ENCODE assay signal across 1 cellular context in the genomic region with DNA sequence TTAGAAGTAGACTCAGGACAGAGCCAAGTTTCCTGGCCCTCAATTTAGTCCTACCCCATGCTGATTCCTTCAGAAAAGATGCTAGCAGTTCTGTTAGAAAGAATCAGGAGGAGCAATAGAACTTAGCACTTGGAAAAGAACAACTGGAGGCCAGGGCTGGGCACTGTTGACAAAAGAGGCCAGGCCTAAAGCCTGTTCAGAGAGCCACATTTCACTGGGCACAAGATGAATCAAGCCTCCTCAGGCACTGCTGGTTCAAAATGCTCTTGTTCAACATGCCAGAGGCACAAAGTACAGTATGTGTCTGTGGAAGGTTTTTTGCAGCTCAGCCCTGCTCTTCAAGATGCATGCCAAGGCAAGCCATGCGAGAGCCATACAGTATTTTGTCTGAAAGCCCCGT.
TF ChIP-seq lines count a peak whose summit lies in the region.

No MANE protein-coding gene starts in this region.

TF ChIP-seq in HEK293T, 16 proteins besides CTCF, POLR2A, EP300 and RAD21:
- TF ChIP-seq FOXM1 (IDR thresholded peaks at IDR 0.05; ENCODE audit: borderline replicate concordance) (no peak), TARDBP (IDR thresholded peaks at IDR 0.05) (no peak), NFRKB (IDR thresholded peaks at IDR 0.05) (no peak)
TF ChIP-seq in HEK293T: peak in this region for 0.
